Comparison of ENCODE assay signal across 23 cellular contexts in genomic region chr1:170388489-170388888, GRCh38.
"Had no signal": no experiment of that assay in that cellular context is flagged by ENCODE, and none has a peak within 500 bp of the region (broad histone marks: within the 10 kb centered on the region; RNA-seq: fewer than 3 reads in every experiment).

No MANE protein-coding gene starts in this region.

- H3K27ac Mint-ChIP-seq: activated CD8-positive, alpha-beta T cell treated with anti-CD3 and anti-CD28 coated beads, Interleukin-2, amount 10 ng/mL, durations not matched to agents 7 days and 5 days; activated naive CD8-positive, alpha-beta T cell treated with anti-CD3 and anti-CD28 coated beads for 36 hours; activated T-helper 17 cell treated with anti-CD3 and anti-CD28 coated beads, Interleukin-2, amount 50 U/mL, for 72 hours; memory B cell; natural killer cell treated with Interleukin-12 subunit alpha and Interleukin-12 subunit beta and Interleukin-15 and Interleukin-18, amount 100 ng/mL, for 72 hours; T-helper 2 cell treated with Interferon-gamma antibody and Interleukin-4, amounts not matched to agents 5 μg/mL and 100 μg/mL, for 36 hours had no signal

- H3K27me3 ChIP-seq: neutrophil, ovary, right atrium auricular region, thyroid gland had no signal

- H3K27ac ChIP-seq: coronary artery, left ventricle myocardium inferior, neutrophil, ovary, psoas muscle, right atrium auricular region, spleen, thyroid gland, WERI-Rb-1 had no signal

- H3K36me3 Mint-ChIP-seq: activated naive CD8-positive, alpha-beta T cell treated with anti-CD3 and anti-CD28 coated beads for 36 hours; memory B cell; natural killer cell treated with Interleukin-12 subunit alpha and Interleukin-12 subunit beta and Interleukin-15 and Interleukin-18, amount 100 ng/mL, for 72 hours had no signal

- H3K9me3 ChIP-seq: left ventricle myocardium inferior, neutrophil, ovary, psoas muscle, right atrium auricular region, thyroid gland had no signal

- H3K4me3 Mint-ChIP-seq: activated CD8-positive, alpha-beta T cell treated with anti-CD3 and anti-CD28 coated beads, Interleukin-2, amount 10 ng/mL, durations not matched to agents 7 days and 5 days; activated naive CD8-positive, alpha-beta T cell treated with anti-CD3 and anti-CD28 coated beads for 36 hours; activated T-helper 17 cell treated with anti-CD3 and anti-CD28 coated beads, Interleukin-2, amount 50 U/mL, for 72 hours; memory B cell; natural killer cell treated with Interleukin-12 subunit alpha and Interleukin-12 subunit beta and Interleukin-15 and Interleukin-18, amount 100 ng/mL, for 72 hours; T-helper 2 cell treated with Interferon-gamma antibody and Interleukin-4, amounts not matched to agents 5 μg/mL and 100 μg/mL, for 36 hours had no signal

- FAIRE-seq: astrocyte, TTC549 had no signal

- H3K4me1 Mint-ChIP-seq: activated naive CD8-positive, alpha-beta T cell treated with anti-CD3 and anti-CD28 coated beads for 36 hours; activated T-helper 17 cell treated with anti-CD3 and anti-CD28 coated beads, Interleukin-2, amount 50 U/mL, for 72 hours; memory B cell had no signal

- ATAC-seq: activated CD8-positive, alpha-beta T cell treated with anti-CD3 and anti-CD28 coated beads, Interleukin-2, amount 10 ng/mL, durations not matched to agents 7 days and 5 days; activated T-helper 17 cell treated with anti-CD3 and anti-CD28 coated beads, Interleukin-2, amount 50 U/mL, for 72 hours; psoas muscle; stimulated activated naive CD8-positive, alpha-beta T cell treated with anti-CD3 and anti-CD28 coated beads, Interleukin-15, Interleukin-2, amounts not matched to agents 100 U/mL and 50 U/mL, for 24 hours had no signal

- H3K27me3 Mint-ChIP-seq: memory B cell had no signal

- H3K4me1 ChIP-seq: psoas muscle, right atrium auricular region, spleen, thyroid gland had no signal

- H3K9me3 Mint-ChIP-seq: activated naive CD8-positive, alpha-beta T cell treated with anti-CD3 and anti-CD28 coated beads for 36 hours; activated T-helper 17 cell treated with anti-CD3 and anti-CD28 coated beads, Interleukin-2, amount 50 U/mL, for 72 hours; T-helper 2 cell treated with Interferon-gamma antibody and Interleukin-4, amounts not matched to agents 5 μg/mL and 100 μg/mL, for 36 hours had no signal

- H3K4me3 ChIP-seq: coronary artery, left ventricle myocardium inferior, ovary, psoas muscle, right atrium auricular region, spleen, thyroid gland had no signal

- H3K36me3 ChIP-seq: left ventricle myocardium inferior, neutrophil, ovary, right atrium auricular region, spleen, thyroid gland, WERI-Rb-1 had no signal

- DNase-seq: activated CD4-positive, alpha-beta T cell treated with anti-CD3 and anti-CD28 coated beads for 1 hour; activated CD4-positive, alpha-beta T cell treated with anti-CD3 and anti-CD28 coated beads, Interleukin-2, amount 50 U/mL, for 1 hour; activated CD8-positive, alpha-beta T cell treated with anti-CD3 and anti-CD28 coated beads, Interleukin-2, amount 10 ng/mL, durations not matched to agents 7 days and 5 days; activated naive CD8-positive, alpha-beta T cell treated with anti-CD3 and anti-CD28 coated beads for 36 hours; cerebellar nuclear complex; kidney glomerular epithelial cell; left ventricle myocardium inferior; ovary; psoas muscle; spleen; stimulated activated CD4-positive, alpha-beta T cell treated with anti-CD3 and anti-CD28 coated beads, Interleukin-4, amount 100 ng/mL, for 1 hour; stimulated activated naive CD8-positive, alpha-beta T cell treated with anti-CD3 and anti-CD28 coated beads, Interleukin-15, Interleukin-2, amounts not matched to agents 100 U/mL and 50 U/mL, for 24 hours; thyroid gland; WERI-Rb-1 had no signal
